ENCODE assay signal across 1 cellular context in genomic region chr5:54659651-54660050, GRCh38.
TF ChIP-seq lines count a peak whose summit lies in the region.

No MANE protein-coding gene starts in this region.

TF ChIP-seq in SK-N-SH treated with all-trans-retinoic acid at 6 μM for 48 hours, 23 proteins besides CTCF, POLR2A, EP300 and RAD21 (continued from another document):
- no peak for TF ChIP-seq TSHZ2 (CRISPR knock-in tag; IDR thresholded peaks at IDR 0.05)
- TF ChIP-seq RARB (CRISPR knock-in tag; IDR thresholded peaks at IDR 0.05), result no peak
- no peak for TF ChIP-seq POU6F1 (CRISPR knock-in tag; IDR thresholded peaks at IDR 0.05; ENCODE audit: borderline replicate concordance, low read depth)
